Comparison of ENCODE assay signal across 16 cellular contexts in the genomic region with DNA sequence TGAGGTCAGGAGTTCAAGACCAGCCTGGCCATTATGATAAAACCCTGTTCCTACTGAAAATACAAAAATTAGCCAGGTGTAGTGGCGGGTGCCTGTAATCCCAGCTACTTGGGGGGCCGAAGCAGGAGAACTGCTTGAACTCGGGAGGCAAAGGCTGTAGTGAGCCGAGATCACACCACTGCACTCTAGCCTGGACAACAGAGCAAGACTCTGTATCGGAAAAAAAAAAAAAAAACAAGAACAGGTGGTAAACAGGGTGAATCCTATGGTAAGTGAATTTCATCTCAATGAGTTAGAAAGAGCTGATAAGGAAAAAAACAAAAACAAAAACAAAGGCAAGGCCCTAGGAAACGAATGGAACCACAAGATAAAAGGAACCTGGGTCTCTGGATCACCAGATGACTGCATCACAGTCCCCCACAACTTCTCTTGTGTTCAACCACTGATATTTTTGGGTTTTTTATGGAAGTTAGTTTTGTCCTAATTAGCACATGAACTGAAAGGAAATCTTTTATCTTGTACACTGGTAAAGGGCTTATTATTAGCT.
"Had no signal": no experiment of that assay in that cellular context is flagged by ENCODE, and none has a peak within 500 bp of the region (broad histone marks: within the 10 kb centered on the region; RNA-seq: fewer than 3 reads in every experiment).

No MANE protein-coding gene starts in this region.

- H3K9me3 ChIP-seq: thyroid gland had no signal

- ATAC-seq: activated T-helper 17 cell treated with anti-CD3 and anti-CD28 coated beads, Interleukin-2, amount 50 U/mL, for 72 hours; effector memory CD8-positive, alpha-beta T cell; foreskin keratinocyte; stimulated activated effector memory CD8-positive, alpha-beta T cell treated with anti-CD3 and anti-CD28 coated beads, Interleukin-12 subunit alpha, Interleukin-12 subunit beta, amount 100 ng/mL, for 72 hours had no signal

- H3K27ac Mint-ChIP-seq: activated B cell treated with CpG ODN at 0.5 μM for 24 hours; activated T-helper 17 cell treated with anti-CD3 and anti-CD28 coated beads, Interleukin-2, amount 50 U/mL, for 72 hours had no signal

- H3K4me3 Mint-ChIP-seq: activated B cell treated with CpG ODN at 0.5 μM for 24 hours; activated T-helper 17 cell treated with anti-CD3 and anti-CD28 coated beads, Interleukin-2, amount 50 U/mL, for 72 hours; brain; stimulated activated effector memory CD8-positive, alpha-beta T cell treated with anti-CD3 and anti-CD28 coated beads, Interleukin-12 subunit alpha, Interleukin-12 subunit beta, amount 100 ng/mL, for 72 hours had no signal

- H3K9ac ChIP-seq: parathyroid adenoma had no signal

- H3K27ac ChIP-seq: foreskin keratinocyte, parathyroid adenoma, thyroid gland had no signal

- H3K36me3 ChIP-seq: thyroid gland had no signal

- H3K9me3 Mint-ChIP-seq: activated B cell treated with CpG ODN at 0.5 μM for 24 hours; activated T-helper 17 cell treated with anti-CD3 and anti-CD28 coated beads, Interleukin-2, amount 50 U/mL, for 72 hours; effector memory CD8-positive, alpha-beta T cell; stimulated activated effector memory CD8-positive, alpha-beta T cell treated with anti-CD3 and anti-CD28 coated beads, Interleukin-12 subunit alpha, Interleukin-12 subunit beta, amount 100 ng/mL, for 72 hours had no signal

- H3K27me3 ChIP-seq: foreskin keratinocyte, thyroid gland had no signal

- DNase-seq: activated B cell treated with CpG ODN at 0.5 μM for 24 hours; activated CD4-positive, alpha-beta T cell treated with anti-CD3 and anti-CD28 coated beads for 48 hours; activated naive CD4-positive, alpha-beta T cell treated with anti-CD3 and anti-CD28 coated beads, Interleukin-2, amount 50 U/mL, for 16 hours; dermis blood vessel endothelial cell; effector memory CD8-positive, alpha-beta T cell; foreskin keratinocyte; glutamatergic neuron; kidney glomerular epithelial cell; midbrain; stimulated activated CD4-positive, alpha-beta T cell treated with anti-CD3 and anti-CD28 coated beads, Interleukin-12 subunit alpha, Interleukin-12 subunit beta, amount 100 ng/mL, for 4 hours; T-helper 2 cell; thyroid gland had no signal

- H3K27me3 Mint-ChIP-seq: activated B cell treated with CpG ODN at 0.5 μM for 24 hours; activated T-helper 17 cell treated with anti-CD3 and anti-CD28 coated beads, Interleukin-2, amount 50 U/mL, for 72 hours; brain; effector memory CD8-positive, alpha-beta T cell had no signal

- H3K4me3 ChIP-seq: thyroid gland had no signal
